ENCODE assay signal across 17 cellular contexts in the genomic region with DNA sequence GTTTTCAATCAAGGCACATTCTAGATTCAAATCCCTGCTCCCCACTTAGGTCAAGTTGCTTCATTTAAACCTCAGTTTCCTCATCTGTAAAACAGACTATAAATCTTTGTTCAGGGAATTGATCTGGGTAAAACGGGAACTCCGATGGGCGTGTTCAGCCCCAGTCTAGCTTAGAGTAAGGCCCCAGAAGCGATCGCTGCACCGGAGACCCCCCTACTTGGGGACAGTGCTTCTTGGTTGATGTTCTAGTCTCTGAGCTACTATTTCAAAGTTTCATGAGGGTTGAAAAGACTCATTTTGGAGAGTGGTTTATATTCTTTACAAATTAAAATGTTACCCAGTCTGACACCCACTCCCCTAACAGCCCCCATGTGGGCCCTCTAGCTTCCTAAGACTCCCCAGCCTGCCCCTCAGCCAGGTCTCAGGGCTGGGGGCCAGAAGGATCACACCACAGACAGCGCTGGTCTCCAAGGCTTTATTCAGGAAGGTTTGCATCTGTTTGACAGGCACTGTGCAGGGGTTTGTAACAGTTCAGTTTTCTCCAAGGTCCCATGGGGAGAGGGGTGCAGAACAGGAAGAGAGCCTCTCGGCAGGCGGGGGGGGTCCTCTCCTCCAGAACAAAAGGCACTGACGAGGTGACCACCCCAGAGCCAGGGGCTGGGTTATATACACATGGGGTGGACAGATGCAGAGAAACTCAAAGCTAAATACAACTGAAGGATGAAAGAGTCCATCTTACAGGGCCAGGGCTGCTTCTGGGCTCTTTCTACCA.
DNase-seq lines count a peak whose midpoint lies in the region; ATAC-seq and TF ChIP-seq lines count a peak whose summit lies in the region.
"Had no signal": no experiment of that assay in that cellular context is flagged by ENCODE, and none has a peak within 500 bp of the region (broad histone marks: within the 10 kb centered on the region; RNA-seq: fewer than 3 reads in every experiment).

No MANE protein-coding gene starts in this region.

- no peak for TF ChIP-seq CTCF in suprapubic skin (IDR thresholded peaks at IDR 0.05)
- no peak for TF ChIP-seq CTCF in PC-9 (conservative IDR thresholded peaks at IDR 0.05)

- ATAC-seq in naive B cell (ENCODE audit: low read depth in 2 of 2) (no peak), GM21360 (IDR thresholded peaks at IDR 0.05; ENCODE audit: unreplicated experiment) (no peak), HG03354 (IDR thresholded peaks at IDR 0.05; ENCODE audit: poor library complexity, severe bottlenecking, unreplicated experiment) (no peak)

- H3K4me3 Mint-ChIP-seq in activated naive CD4-positive, alpha-beta T cell treated with anti-CD3 and anti-CD28 coated beads for 36 hours: no peak overlapping the region
- no peak overlapping the region for H3K4me3 Mint-ChIP-seq in activated naive CD4-positive, alpha-beta T cell treated with anti-CD3 and anti-CD28 coated beads, Interleukin-2, amount 10 ng/mL, durations not matched to agents 7 days and 5 days
- no peak overlapping the region for H3K4me3 Mint-ChIP-seq in activated T-helper 2 cell treated with anti-CD3 and anti-CD28 coated beads, Interferon-gamma antibody, Interleukin-2, Interleukin-4, amounts not matched to agents 10 μg/mL and 5 μg/mL and 100 μg/mL, durations not matched to agents 14 hours and 24 hours and 36 hours (ENCODE audit: low read depth)
- peak overlapping the region in 7 of 8 donors; percentile 3 to 87 (median 58) for H3K4me3 Mint-ChIP-seq in naive B cell

- POLR2A ChIA-PET in PC-9 (lab: Charles Lee; ENCODE audit: unreplicated experiment): interaction anchor here (0.5 kb wide), 1 partner anchor 1295 kb away, joined by 4 read pairs; no protein-coding TSS in a partner anchor

- no peak overlapping the region for H2AFZ ChIP-seq in PC-9

- peaks cover 45% of the 10 kb centered on the region for H3K4me1 ChIP-seq in suprapubic skin
- H3K4me1 ChIP-seq in PC-9 (replicated peaks; ENCODE audit: insufficient read depth): peaks cover 22% of the 10 kb centered on the region

- no TSS peak for BruUV-seq in PC-9 (replicated peaks; lab: Mats Ljungman, UMichigan)

- H3K27me3 Mint-ChIP-seq in activated naive CD4-positive, alpha-beta T cell treated with anti-CD3 and anti-CD28 coated beads for 36 hours (ENCODE audit: low read depth): no peaks in the 10 kb centered on the region
- peaks cover 6% of the 10 kb centered on the region for H3K27me3 Mint-ChIP-seq in activated naive CD4-positive, alpha-beta T cell treated with anti-CD3 and anti-CD28 coated beads, Interleukin-2, amount 10 ng/mL, durations not matched to agents 7 days and 5 days
- no peaks in the 10 kb centered on the region for H3K27me3 Mint-ChIP-seq in activated T-helper 2 cell treated with anti-CD3 and anti-CD28 coated beads, Interferon-gamma antibody, Interleukin-2, Interleukin-4, amounts not matched to agents 10 μg/mL and 5 μg/mL and 100 μg/mL, durations not matched to agents 14 hours and 24 hours and 36 hours (ENCODE audit: low read depth)
- no peaks in the 10 kb centered on the region for H3K27me3 Mint-ChIP-seq in naive B cell

- CTCF ChIA-PET in activated naive CD4-positive, alpha-beta T cell treated with anti-CD3 and anti-CD28 coated beads for 36 hours (lab: Charles Lee): interaction anchor here (1.0 to 4.1 kb wide), 3 partner anchors 23 to 196 kb away, joined by 3 to 44 read pairs (median 4); no protein-coding TSS in a partner anchor
- CTCF ChIA-PET in activated naive CD4-positive, alpha-beta T cell treated with anti-CD3 and anti-CD28 coated beads, Interleukin-2, amount 10 ng/mL, durations not matched to agents 7 days and 5 days (lab: Charles Lee): interaction anchor here (5.6 kb wide), 1 partner anchor 196 kb away, joined by 75 read pairs; no protein-coding TSS in a partner anchor
- CTCF ChIA-PET in PC-9 (lab: Charles Lee): no interaction called here

- H3K9me2 ChIP-seq in PC-9 (ENCODE audit: insufficient read depth): no peaks in the 10 kb centered on the region

- peaks cover 60% of the 10 kb centered on the region for H3K4me1 Mint-ChIP-seq in activated naive CD4-positive, alpha-beta T cell treated with anti-CD3 and anti-CD28 coated beads for 36 hours (ENCODE audit: low read depth)
- H3K4me1 Mint-ChIP-seq in activated naive CD4-positive, alpha-beta T cell treated with anti-CD3 and anti-CD28 coated beads, Interleukin-2, amount 10 ng/mL, durations not matched to agents 7 days and 5 days: peaks cover 57% of the 10 kb centered on the region
- peaks cover 58% of the 10 kb centered on the region for H3K4me1 Mint-ChIP-seq in activated T-helper 2 cell treated with anti-CD3 and anti-CD28 coated beads, Interferon-gamma antibody, Interleukin-2, Interleukin-4, amounts not matched to agents 10 μg/mL and 5 μg/mL and 100 μg/mL, durations not matched to agents 14 hours and 24 hours and 36 hours (ENCODE audit: low read depth)
- peaks cover 56 to 80% (median 70%) of the 10 kb centered on the region in 3 donors for H3K4me1 Mint-ChIP-seq in naive B cell

- no peak overlapping the region for H3K27ac Mint-ChIP-seq in activated naive CD4-positive, alpha-beta T cell treated with anti-CD3 and anti-CD28 coated beads for 36 hours
- no peak overlapping the region for H3K27ac Mint-ChIP-seq in activated naive CD4-positive, alpha-beta T cell treated with anti-CD3 and anti-CD28 coated beads, Interleukin-2, amount 10 ng/mL, durations not matched to agents 7 days and 5 days
- H3K27ac Mint-ChIP-seq in activated T-helper 2 cell treated with anti-CD3 and anti-CD28 coated beads, Interferon-gamma antibody, Interleukin-2, Interleukin-4, amounts not matched to agents 10 μg/mL and 5 μg/mL and 100 μg/mL, durations not matched to agents 14 hours and 24 hours and 36 hours: peak overlapping the region; percentile 49
- peak overlapping the region; percentile 25 to 98 (median 84) for H3K27ac Mint-ChIP-seq in naive B cell

- 91% methylated on average over 10 of the region's 10 CpGs for WGBS in suprapubic skin

- H3K36me3 ChIP-seq in suprapubic skin: peaks cover 10% of the 10 kb centered on the region
- H3K36me3 ChIP-seq in PC-9 (ENCODE audit: low read depth): no peaks in the 10 kb centered on the region

- peaks cover 5% of the 10 kb centered on the region for H3F3A ChIP-seq in PC-9 (ENCODE audit: insufficient read depth, low read depth)

- peak; percentile 3 for DNase-seq in activated naive CD4-positive, alpha-beta T cell treated with anti-CD3 and anti-CD28 coated beads for 36 hours
- no peak for DNase-seq in activated naive CD4-positive, alpha-beta T cell treated with anti-CD3 and anti-CD28 coated beads, Interleukin-2, amount 10 ng/mL, durations not matched to agents 7 days and 5 days
- no peak for DNase-seq in activated T-helper 2 cell treated with anti-CD3 and anti-CD28 coated beads, Interferon-gamma antibody, Interleukin-2, Interleukin-4, amounts not matched to agents 10 μg/mL and 5 μg/mL and 100 μg/mL, durations not matched to agents 14 hours and 24 hours and 36 hours (ENCODE audit: low spot score)
- no peak for DNase-seq in naive B cell
- peak; percentile 31 to 54 for DNase-seq in suprapubic skin (ENCODE audit: low spot score in 2 of 2)
- DNase-seq in PC-9: no peak
- DNase-seq: activated CD4-positive, alpha-beta T cell treated with anti-CD3 and anti-CD28 coated beads, Interleukin-2, amount 50 U/mL, for 48 hours; KG1; NCI-H1417; NCI-H2227 treated with DMSO at 0.1 percent for 48 hours; NK-92 treated with Interleukin-12 subunit alpha and Interleukin-12 subunit beta, amount 100 ng/mL, for 24 hours; SIG-M5; stimulated activated CD4-positive, alpha-beta T cell treated with anti-CD3 and anti-CD28 coated beads, Interleukin-15, amount 100 ng/mL, for 24 hours; trophoblast cell had no signal

- peaks cover 17% of the 10 kb centered on the region for H3K9me3 Mint-ChIP-seq in activated naive CD4-positive, alpha-beta T cell treated with anti-CD3 and anti-CD28 coated beads for 36 hours
- no peaks in the 10 kb centered on the region for H3K9me3 Mint-ChIP-seq in activated naive CD4-positive, alpha-beta T cell treated with anti-CD3 and anti-CD28 coated beads, Interleukin-2, amount 10 ng/mL, durations not matched to agents 7 days and 5 days
- no peaks in the 10 kb centered on the region for H3K9me3 Mint-ChIP-seq in activated T-helper 2 cell treated with anti-CD3 and anti-CD28 coated beads, Interferon-gamma antibody, Interleukin-2, Interleukin-4, amounts not matched to agents 10 μg/mL and 5 μg/mL and 100 μg/mL, durations not matched to agents 14 hours and 24 hours and 36 hours
- H3K9me3 Mint-ChIP-seq in naive B cell: peaks cover 0 to 5% (median 3%) of the 10 kb centered on the region in 7 donors

- no peaks in the 10 kb centered on the region for H4K20me1 ChIP-seq in PC-9 (ENCODE audit: insufficient read depth)

- intact Hi-C loops in activated naive CD4-positive, alpha-beta T cell treated with anti-CD3 and anti-CD28 coated beads for 36 hours (cut with micrococcal nuclease): no loop called here
- intact Hi-C loops in activated T-helper 2 cell treated with anti-CD3 and anti-CD28 coated beads, Interferon-gamma antibody, Interleukin-2, Interleukin-4, amounts not matched to agents 10 μg/mL and 5 μg/mL and 100 μg/mL, durations not matched to agents 14 hours and 24 hours and 36 hours (cut with micrococcal nuclease): no loop called here
- intact Hi-C loops in PC-9 (cut with micrococcal nuclease; ENCODE audit: unreplicated experiment): no loop called here

- H3K27ac ChIP-seq in suprapubic skin (no peak overlapping the region), PC-9 (no peak overlapping the region)
- H3K27ac ChIP-seq: HL-60 had no signal

- H3K36me3 Mint-ChIP-seq in activated naive CD4-positive, alpha-beta T cell treated with anti-CD3 and anti-CD28 coated beads for 36 hours (ENCODE audit: low read depth): peaks cover 25% of the 10 kb centered on the region
- peaks cover 52% of the 10 kb centered on the region for H3K36me3 Mint-ChIP-seq in activated naive CD4-positive, alpha-beta T cell treated with anti-CD3 and anti-CD28 coated beads, Interleukin-2, amount 10 ng/mL, durations not matched to agents 7 days and 5 days
- H3K36me3 Mint-ChIP-seq in activated T-helper 2 cell treated with anti-CD3 and anti-CD28 coated beads, Interferon-gamma antibody, Interleukin-2, Interleukin-4, amounts not matched to agents 10 μg/mL and 5 μg/mL and 100 μg/mL, durations not matched to agents 14 hours and 24 hours and 36 hours (ENCODE audit: low read depth): peaks cover 43% of the 10 kb centered on the region
- peaks cover under 1 to 5% of the 10 kb centered on the region in 2 donors for H3K36me3 Mint-ChIP-seq in naive B cell

- no peak for TF ChIP-seq EP300 in suprapubic skin (IDR thresholded peaks at IDR 0.05)

- TF ChIP-seq POLR2A in suprapubic skin (IDR thresholded peaks at IDR 0.05): no peak

- no peaks in the 10 kb centered on the region for H3K79me2 ChIP-seq in PC-9 (ENCODE audit: low read depth)

- H3K9me3 ChIP-seq in suprapubic skin (no peaks in the 10 kb centered on the region), PC-9 (ENCODE audit: insufficient read depth, low read depth) (no peaks in the 10 kb centered on the region)

- no peak overlapping the region for H3K4me2 ChIP-seq in PC-9

- no peaks in the 10 kb centered on the region for H3K27me3 ChIP-seq in suprapubic skin
- no peaks in the 10 kb centered on the region for H3K27me3 ChIP-seq in PC-9 (ENCODE audit: insufficient read depth, low read depth)

- H3K4me3 ChIP-seq in suprapubic skin: no peak overlapping the region
- H3K4me3 ChIP-seq in PC-9: no peak overlapping the region

Comparison
In these comparisons a context has a peak if more than half of its experiments do, and no peak if none do; other contexts are left out.
1. DNase-seq: peak in activated naive CD4-positive, alpha-beta T cell treated with anti-CD3 and anti-CD28 coated beads for 36 hours (single experiment) and suprapubic skin (2 of 2); none in activated naive CD4-positive, alpha-beta T cell treated with anti-CD3 and anti-CD28 coated beads, Interleukin-2, amount 10 ng/mL, durations not matched to agents 7 days and 5 days (single experiment), activated T-helper 2 cell treated with anti-CD3 and anti-CD28 coated beads, Interferon-gamma antibody, Interleukin-2, Interleukin-4, amounts not matched to agents 10 μg/mL and 5 μg/mL and 100 μg/mL, durations not matched to agents 14 hours and 24 hours and 36 hours (single experiment), naive B cell (single experiment) and PC-9 (0 of 2).
2. H3K27ac Mint-ChIP-seq: peak in activated T-helper 2 cell treated with anti-CD3 and anti-CD28 coated beads, Interferon-gamma antibody, Interleukin-2, Interleukin-4, amounts not matched to agents 10 μg/mL and 5 μg/mL and 100 μg/mL, durations not matched to agents 14 hours and 24 hours and 36 hours (single experiment) and naive B cell (6 of 6); none in activated naive CD4-positive, alpha-beta T cell treated with anti-CD3 and anti-CD28 coated beads for 36 hours (single experiment) and activated naive CD4-positive, alpha-beta T cell treated with anti-CD3 and anti-CD28 coated beads, Interleukin-2, amount 10 ng/mL, durations not matched to agents 7 days and 5 days (single experiment).
3. H3K4me3 Mint-ChIP-seq: peak in naive B cell (7 of 8); none in activated naive CD4-positive, alpha-beta T cell treated with anti-CD3 and anti-CD28 coated beads for 36 hours (single experiment), activated naive CD4-positive, alpha-beta T cell treated with anti-CD3 and anti-CD28 coated beads, Interleukin-2, amount 10 ng/mL, durations not matched to agents 7 days and 5 days (single experiment) and activated T-helper 2 cell treated with anti-CD3 and anti-CD28 coated beads, Interferon-gamma antibody, Interleukin-2, Interleukin-4, amounts not matched to agents 10 μg/mL and 5 μg/mL and 100 μg/mL, durations not matched to agents 14 hours and 24 hours and 36 hours (single experiment).